Comparison of ENCODE assay signal across 18 cellular contexts in the genomic region with DNA sequence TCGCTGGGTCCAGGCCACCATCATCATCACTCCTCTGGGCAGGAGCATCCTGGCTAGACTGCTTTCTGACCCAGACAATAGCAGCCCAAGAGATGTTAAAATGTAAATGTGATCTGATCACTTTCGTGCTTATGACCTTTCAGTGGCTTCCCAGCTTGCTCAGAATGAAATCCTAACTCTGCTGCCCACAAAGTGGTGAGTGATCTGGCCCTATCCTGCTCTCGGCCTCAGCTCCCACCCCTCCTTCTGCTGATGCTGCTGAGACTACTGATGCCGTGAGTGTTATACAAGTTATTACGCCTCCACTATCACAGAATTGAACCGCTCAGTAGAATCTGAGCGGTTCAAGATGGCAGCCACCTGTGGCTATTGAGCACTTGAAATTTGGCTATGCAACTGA. TPM values are rescaled to one million over a fixed set of nuclear protein-coding genes. Genes with fewer than 3 reads are reported as not detected.
DNase-seq lines count a peak whose midpoint lies in the region; ATAC-seq and TF ChIP-seq lines count a peak whose summit lies in the region.
"Had no signal": no experiment of that assay in that cellular context is flagged by ENCODE, and none has a peak within 500 bp of the region (broad histone marks: within the 10 kb centered on the region; RNA-seq: fewer than 3 reads in every experiment).

No MANE protein-coding gene starts in this region.

- no peak for DNase-seq in activated naive CD8-positive, alpha-beta T cell treated with anti-CD3 and anti-CD28 coated beads, Interleukin-2, amount 50 U/mL, for 24 hours
- no peak for DNase-seq in activated naive CD8-positive, alpha-beta T cell treated with anti-CD3 and anti-CD28 coated beads for 36 hours
- no peak for DNase-seq in stimulated activated naive B cell treated with anti-CD40 and anti-IgM and Interleukin-4, amounts not matched to agents 10 μg/mL and 1 μg/mL and 100 μg/mL, for 72 hours
- DNase-seq in RWPE1 (ENCODE audit: low spot score) (no peak), NAMALWA (ENCODE audit: low spot score) (no peak)
- DNase-seq: CD4-positive, alpha-beta T cell; GOT3; NCI-H1105; NCI-H1694; Right ventricle myocardium superior had no signal

- TF ChIP-seq CTCF in RWPE1 (conservative IDR thresholded peaks at IDR 0.05; ENCODE audit: low read depth) = no peak

- H3K9me3 Mint-ChIP-seq in activated naive CD8-positive, alpha-beta T cell treated with anti-CD3 and anti-CD28 coated beads, Interleukin-2, amount 50 U/mL, for 24 hours = no peaks in the 10 kb centered on the region
- no peaks in the 10 kb centered on the region for H3K9me3 Mint-ChIP-seq in activated naive CD8-positive, alpha-beta T cell treated with anti-CD3 and anti-CD28 coated beads for 36 hours
- no peaks in the 10 kb centered on the region for H3K9me3 Mint-ChIP-seq in stimulated activated naive B cell treated with anti-CD40 and anti-IgM and Interleukin-4, amounts not matched to agents 10 μg/mL and 1 μg/mL and 100 μg/mL, for 72 hours
- H3K9me3 Mint-ChIP-seq: CD4-positive, alpha-beta T cell had no signal

- POLR2A ChIA-PET in RWPE1 (lab: Yijun Ruan, JAX; ENCODE audit: low non-redundant PET) = no interaction called here

- no peaks in the 10 kb centered on the region for H3K27me3 Mint-ChIP-seq in activated naive CD8-positive, alpha-beta T cell treated with anti-CD3 and anti-CD28 coated beads, Interleukin-2, amount 50 U/mL, for 24 hours
- no peaks in the 10 kb centered on the region for H3K27me3 Mint-ChIP-seq in activated naive CD8-positive, alpha-beta T cell treated with anti-CD3 and anti-CD28 coated beads for 36 hours
- no peaks in the 10 kb centered on the region for H3K27me3 Mint-ChIP-seq in stimulated activated naive B cell treated with anti-CD40 and anti-IgM and Interleukin-4, amounts not matched to agents 10 μg/mL and 1 μg/mL and 100 μg/mL, for 72 hours
- H3K27me3 Mint-ChIP-seq: CD4-positive, alpha-beta T cell had no signal

- H3K4me1 Mint-ChIP-seq in activated naive CD8-positive, alpha-beta T cell treated with anti-CD3 and anti-CD28 coated beads, Interleukin-2, amount 50 U/mL, for 24 hours = no peaks in the 10 kb centered on the region
- H3K4me1 Mint-ChIP-seq in activated naive CD8-positive, alpha-beta T cell treated with anti-CD3 and anti-CD28 coated beads for 36 hours = no peaks in the 10 kb centered on the region
- H3K4me1 Mint-ChIP-seq in stimulated activated naive B cell treated with anti-CD40 and anti-IgM and Interleukin-4, amounts not matched to agents 10 μg/mL and 1 μg/mL and 100 μg/mL, for 72 hours = peaks cover 0 to 3% of the 10 kb centered on the region in 2 donors

- no peaks in the 10 kb centered on the region for H3K36me3 Mint-ChIP-seq in activated naive CD8-positive, alpha-beta T cell treated with anti-CD3 and anti-CD28 coated beads, Interleukin-2, amount 50 U/mL, for 24 hours (ENCODE audit: low read depth)
- no peaks in the 10 kb centered on the region for H3K36me3 Mint-ChIP-seq in activated naive CD8-positive, alpha-beta T cell treated with anti-CD3 and anti-CD28 coated beads for 36 hours
- H3K36me3 Mint-ChIP-seq in stimulated activated naive B cell treated with anti-CD40 and anti-IgM and Interleukin-4, amounts not matched to agents 10 μg/mL and 1 μg/mL and 100 μg/mL, for 72 hours = no peaks in the 10 kb centered on the region

- peak; percentile 51 for ATAC-seq in activated naive CD8-positive, alpha-beta T cell treated with anti-CD3 and anti-CD28 coated beads, Interleukin-2, amount 50 U/mL, for 24 hours
- ATAC-seq in HG02588 (IDR thresholded peaks at IDR 0.05; ENCODE audit: unreplicated experiment) = peak; percentile 63
- peak; percentile 57 for ATAC-seq in HG03442 (IDR thresholded peaks at IDR 0.05; ENCODE audit: unreplicated experiment)
- peak; percentile 21 to 57 for ATAC-seq in stimulated activated naive B cell treated with anti-CD40 and anti-IgM and Interleukin-4, amounts not matched to agents 10 μg/mL and 1 μg/mL and 100 μg/mL, for 72 hours (replicated peaks)
- no peak for ATAC-seq in GM21515 (IDR thresholded peaks at IDR 0.05; ENCODE audit: unreplicated experiment)
- ATAC-seq: A549, K562 had no signal

- CTCF ChIA-PET in RWPE1 (lab: Yijun Ruan, JAX) = no interaction called here

- no peak overlapping the region for H3K27ac ChIP-seq in RWPE1
- H3K27ac ChIP-seq: A549, SK-N-MC had no signal

- no peak overlapping the region for H3K27ac Mint-ChIP-seq in activated naive CD8-positive, alpha-beta T cell treated with anti-CD3 and anti-CD28 coated beads, Interleukin-2, amount 50 U/mL, for 24 hours
- no peak overlapping the region for H3K27ac Mint-ChIP-seq in activated naive CD8-positive, alpha-beta T cell treated with anti-CD3 and anti-CD28 coated beads for 36 hours
- H3K27ac Mint-ChIP-seq in stimulated activated naive B cell treated with anti-CD40 and anti-IgM and Interleukin-4, amounts not matched to agents 10 μg/mL and 1 μg/mL and 100 μg/mL, for 72 hours = no peak overlapping the region
- H3K27ac Mint-ChIP-seq: CD4-positive, alpha-beta T cell had no signal

- no peak overlapping the region for H3K4me3 Mint-ChIP-seq in activated naive CD8-positive, alpha-beta T cell treated with anti-CD3 and anti-CD28 coated beads, Interleukin-2, amount 50 U/mL, for 24 hours
- H3K4me3 Mint-ChIP-seq in activated naive CD8-positive, alpha-beta T cell treated with anti-CD3 and anti-CD28 coated beads for 36 hours = no peak overlapping the region
- no peak overlapping the region for H3K4me3 Mint-ChIP-seq in stimulated activated naive B cell treated with anti-CD40 and anti-IgM and Interleukin-4, amounts not matched to agents 10 μg/mL and 1 μg/mL and 100 μg/mL, for 72 hours
- H3K4me3 Mint-ChIP-seq: CD4-positive, alpha-beta T cell had no signal

RNA-seq across cellular contexts. Expression of gene ELF5, which starts 26.2 kb away (rescaled TPM):
- not detected for total RNA-seq in activated naive CD8-positive, alpha-beta T cell treated with anti-CD3 and anti-CD28 coated beads for 36 hours
- total RNA-seq: CD4-positive, alpha-beta T cell; K562; NCI-H460; OCI-LY7; Right ventricle myocardium superior had no signal

RNA-seq across cellular contexts. Expression of gene CAT, which starts 48.7 kb away (rescaled TPM):
- 10 to 100 TPM; 21.0 to 22.8 TPM for total RNA-seq in activated naive CD8-positive, alpha-beta T cell treated with anti-CD3 and anti-CD28 coated beads for 36 hours
- total RNA-seq: NCI-H460 had no signal
